13 cellular contexts compared by ENCODE assay signal in the genomic region with DNA sequence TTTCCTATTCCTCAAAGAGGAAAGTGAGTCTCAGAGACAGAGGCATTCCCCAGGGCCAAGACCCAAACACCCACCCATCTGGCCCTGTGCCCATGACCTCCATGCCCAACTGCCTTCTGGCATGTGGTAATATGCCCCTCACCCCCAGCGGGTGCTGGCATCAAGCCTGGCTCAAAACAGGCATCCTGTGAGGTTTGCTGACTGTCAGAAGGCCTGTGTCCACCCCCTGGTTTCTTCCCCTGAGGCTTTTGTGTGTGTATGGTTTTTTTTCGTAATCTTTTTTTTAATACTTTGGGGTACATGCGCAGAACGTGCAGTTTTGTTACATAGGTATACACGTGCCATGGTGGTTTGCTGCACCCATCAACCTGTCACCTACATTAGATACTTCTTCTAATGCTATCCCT. TPM values are rescaled to one million over a fixed set of nuclear protein-coding genes. Genes with fewer than 3 reads are reported as not detected.
DNase-seq lines count a peak whose midpoint lies in the region; ATAC-seq, FAIRE-seq and TF ChIP-seq lines count a peak whose summit lies in the region.
"Had no signal": no experiment of that assay in that cellular context is flagged by ENCODE, and none has a peak within 500 bp of the region (broad histone marks: within the 10 kb centered on the region; RNA-seq: fewer than 3 reads in every experiment).

No MANE protein-coding gene starts in this region.

- no peak for FAIRE-seq in astrocyte (lab: Jason Lieb, UNC)
- FAIRE-seq: GM12891 had no signal

- H3K27ac Mint-ChIP-seq in astrocyte (ENCODE audit: unreplicated experiment), result peak overlapping the region; percentile 26

- no peaks in the 10 kb centered on the region for H3K79me2 ChIP-seq in astrocyte (ENCODE audit: insufficient read depth, low read length)

- H3K4me3 ChIP-seq in astrocyte (ENCODE audit: insufficient read depth, low read depth, low read length) (no peak overlapping the region), thyroid gland (replicated peaks in 1 of 3) (no peak overlapping the region)

- intact Hi-C loops in thyroid gland (cut with DNase I), result loop anchor here (5.0 kb wide), 2 partner anchors 68 to 173 kb away; no protein-coding TSS in a partner anchor

- DNase-seq in HUDEP-2 (lab: John Stamatoyannopoulos, UW; ENCODE audit: unreplicated experiment in 76 of 76), result peak in 49 of 76 experiments; percentile 17 to 74 (median 48)
- no peak for DNase-seq in astrocyte (ENCODE audit: low read depth)
- peak; percentile 60 for DNase-seq in kidney glomerular epithelial cell (lab: John Stamatoyannopoulos, UW)
- DNase-seq in thyroid gland, result peak; percentile 96 to 97
- DNase-seq in cerebellar cortex (ENCODE audit: low spot score), result no peak
- DNase-seq in NCI-H748 (lab: John Stamatoyannopoulos, UW; ENCODE audit: unreplicated experiment), result no peak
- DNase-seq: NCI-H1694, occipital lobe had no signal

- no peak overlapping the region for H3K9ac ChIP-seq in astrocyte (ENCODE audit: low read length)

- no peaks in the 10 kb centered on the region for H3K27me3 Mint-ChIP-seq in astrocyte (ENCODE audit: low read depth, unreplicated experiment)

- H3K36me3 ChIP-seq in astrocyte (ENCODE audit: insufficient read depth, low read length), result no peaks in the 10 kb centered on the region
- H3K36me3 ChIP-seq in thyroid gland, result peaks cover 6 to 8% of the 10 kb centered on the region in 2 donors

- H3K36me3 Mint-ChIP-seq in astrocyte (ENCODE audit: low read depth, unreplicated experiment), result peaks cover 7% of the 10 kb centered on the region

- TF ChIP-seq CTCF in astrocyte (IDR thresholded peaks at IDR 0.05; ENCODE audit: insufficient read depth, low read depth, low read length), result no peak
- no peak for TF ChIP-seq CTCF in thyroid gland (IDR thresholded peaks at IDR 0.05)

- H3K4me1 ChIP-seq in astrocyte (ENCODE audit: insufficient read depth, low read length) (peaks cover 13% of the 10 kb centered on the region), thyroid gland (peaks cover 18 to 28% of the 10 kb centered on the region in 2 donors)

- H3K4me2 ChIP-seq in astrocyte (ENCODE audit: low read length), result no peak overlapping the region

- peaks cover 6% of the 10 kb centered on the region for H3K4me1 Mint-ChIP-seq in astrocyte (ENCODE audit: low read depth, unreplicated experiment)

- H3K4me3 Mint-ChIP-seq in astrocyte (ENCODE audit: unreplicated experiment), result peak overlapping the region; percentile 20

- WGBS in thyroid gland, 2 donors, result 31 to 55% methylated on average over 5 of the region's 5 CpGs

- ATAC-seq in GM21423 (IDR thresholded peaks at IDR 0.05; ENCODE audit: unreplicated experiment) (no peak), HG03045 (IDR thresholded peaks at IDR 0.05; ENCODE audit: unreplicated experiment) (no peak)

- H2AFZ ChIP-seq in astrocyte (ENCODE audit: low read depth, low read length), result no peak overlapping the region

- TF ChIP-seq POLR2A in thyroid gland (IDR thresholded peaks at IDR 0.05), result no peak

- H3K27ac ChIP-seq in astrocyte (ENCODE audit: low read depth, low read length) (no peak overlapping the region), thyroid gland (peak overlapping the region; percentile 92 to 95 (median 93))

- H4K20me1 ChIP-seq in astrocyte (ENCODE audit: insufficient read depth, low read length), result peaks cover 9% of the 10 kb centered on the region

- no peaks in the 10 kb centered on the region for H3K9me3 ChIP-seq in astrocyte (ENCODE audit: insufficient read depth, low read depth, low read length)
- no peaks in the 10 kb centered on the region for H3K9me3 ChIP-seq in thyroid gland

- no peaks in the 10 kb centered on the region for H3K27me3 ChIP-seq in astrocyte (ENCODE audit: insufficient read depth, low read length)
- H3K27me3 ChIP-seq in thyroid gland, result no peaks in the 10 kb centered on the region

- no peaks in the 10 kb centered on the region for H3K9me3 Mint-ChIP-seq in astrocyte (ENCODE audit: unreplicated experiment)

RNA-seq across cellular contexts. Expression of a gene that starts 7.6 kb away (rescaled TPM):
- 50.3 and 55.2 TPM in 2 replicates for total RNA-seq in astrocyte
- 100 to 1,000 TPM; 177 to 241 (median 222) TPM for total RNA-seq in thyroid gland

RNA-seq across cellular contexts. Expression of a gene that starts 34.5 kb away (rescaled TPM):
- total RNA-seq in astrocyte, result not detected in 2 replicates
- total RNA-seq in thyroid gland, result 1 to 10 TPM in 1 of 4 donors, not detected in 3; 3.4 TPM
- total RNA-seq: kidney epithelial cell, occipital lobe, urinary bladder had no signal

RNA-seq across cellular contexts. Expression of a gene that starts 49.4 kb away (rescaled TPM):
- total RNA-seq in astrocyte (2.0 and 3.2 TPM in 2 replicates), thyroid gland (1 to 10 TPM in 1 of 4 donors, under 1 TPM in 2, not detected in 1; 0.24 to 1.1 (median 0.78) TPM)

RNA-seq across cellular contexts. Expression of a gene that starts 57.4 kb away (rescaled TPM):
- total RNA-seq in astrocyte (38.3 and 48.2 TPM in 2 replicates), thyroid gland (100 to 1,000 TPM in 1 of 4 donors, 10 to 100 TPM in 3; 41.4 to 156 (median 58.1) TPM)

Comparison
In these comparisons a context has a peak if more than half of its experiments do, and no peak if none do; other contexts are left out.
1. DNase-seq: peak in HUDEP-2 (49 of 76), kidney glomerular epithelial cell (single experiment) and thyroid gland (2 of 2); none in astrocyte (single experiment), cerebellar cortex (single experiment) and NCI-H748 (single experiment).